Comparison of ENCODE assay signal across 16 cellular contexts in genomic region chr15:90465930-90466567, GRCh38.
DNase-seq lines count a peak whose midpoint lies in the region; ATAC-seq and TF ChIP-seq lines count a peak whose summit lies in the region.
"Had no signal": no experiment of that assay in that cellular context is flagged by ENCODE, and none has a peak within 500 bp of the region (broad histone marks: within the 10 kb centered on the region; RNA-seq: fewer than 3 reads in every experiment).

No MANE protein-coding gene starts in this region.

- H2AFZ ChIP-seq in mesenchymal stem cell (ENCODE audit: low read depth, low read length) = no peak overlapping the region

- H3K9ac ChIP-seq in mesenchymal stem cell (ENCODE audit: low read length) = peak overlapping the region; percentile 27

- no peak overlapping the region for H4K8ac ChIP-seq in mesenchymal stem cell (ENCODE audit: low read length)

- H2AK5ac ChIP-seq in mesenchymal stem cell (ENCODE audit: low read length, severe bottlenecking) = peak overlapping the region; percentile 71

- no peak overlapping the region for H3K23ac ChIP-seq in mesenchymal stem cell (ENCODE audit: low read length in 2 of 2)

- peaks cover 3 to 91% (median 27%) of the 10 kb centered on the region in 3 donors for H3K36me3 Mint-ChIP-seq in CD8-positive, alpha-beta memory T cell

- no peak overlapping the region for H3K4me3 ChIP-seq in left ventricle myocardium inferior
- H3K4me3 ChIP-seq in choroid plexus epithelial cell (ENCODE audit: low read depth, low read length) = no peak overlapping the region
- no peak overlapping the region for H3K4me3 ChIP-seq in mesenchymal stem cell (ENCODE audit: insufficient read depth in 1 of 2, low read depth in 1 of 2, low read length in 2 of 2)
- H3K4me3 ChIP-seq in CD8-positive, alpha-beta memory T cell (ENCODE audit: low read length) = no peak overlapping the region
- H3K4me3 ChIP-seq: skin epidermis, testis had no signal

- no peak overlapping the region for H2BK12ac ChIP-seq in mesenchymal stem cell (ENCODE audit: low read length in 2 of 2)

- H3K27ac Mint-ChIP-seq in CD8-positive, alpha-beta memory T cell = peak overlapping the region in 3 of 8 donors; percentile 12 to 25 (median 15)
- H3K27ac Mint-ChIP-seq: WTC11 had no signal

- peaks cover 35% of the 10 kb centered on the region for H3K36me3 ChIP-seq in left ventricle myocardium inferior
- peaks cover 13 to 54% of the 10 kb centered on the region in 2 experiments for H3K36me3 ChIP-seq in mesenchymal stem cell (ENCODE audit: control insufficient read depth in 1 of 2, insufficient read depth in 2 of 2, low read depth in 1 of 2, low read length in 2 of 2)
- H3K36me3 ChIP-seq in CD8-positive, alpha-beta memory T cell (ENCODE audit: insufficient read depth, low read length) = peaks cover 29% of the 10 kb centered on the region

- no peak overlapping the region for H3K4me3 Mint-ChIP-seq in CD8-positive, alpha-beta memory T cell
- H3K4me3 Mint-ChIP-seq: activated naive CD8-positive, alpha-beta T cell treated with anti-CD3 and anti-CD28 coated beads, Interleukin-2, amount 50 U/mL, for 24 hours; WTC11 had no signal

- no peaks in the 10 kb centered on the region for H3K27me3 Mint-ChIP-seq in CD8-positive, alpha-beta memory T cell
- H3K27me3 Mint-ChIP-seq: activated naive CD8-positive, alpha-beta T cell treated with anti-CD3 and anti-CD28 coated beads, Interleukin-2, amount 50 U/mL, for 24 hours had no signal

- H3K9me3 ChIP-seq in left ventricle myocardium inferior (replicated peaks) (no peaks in the 10 kb centered on the region), mesenchymal stem cell (ENCODE audit: control insufficient read depth, low read length) (no peaks in the 10 kb centered on the region)
- H3K9me3 ChIP-seq in CD8-positive, alpha-beta memory T cell (ENCODE audit: low read length) = no peaks in the 10 kb centered on the region
- H3K9me3 ChIP-seq: testis had no signal

- POLR2A ChIA-PET in CD8-positive, alpha-beta memory T cell (lab: Charles Lee) = interaction anchor here (0.6 kb wide), 3 partner anchors 77 to 287 kb away, joined by 3 to 6 read pairs (median 3); no protein-coding TSS in a partner anchor

- TF ChIP-seq CTCF in left ventricle myocardium inferior (IDR thresholded peaks at IDR 0.05; ENCODE audit: borderline replicate concordance) (no peak), choroid plexus epithelial cell (conservative IDR thresholded peaks at IDR 0.05; ENCODE audit: low read depth, low read length) (no peak)

- H2BK120ac ChIP-seq in mesenchymal stem cell (ENCODE audit: low read depth, low read length) = no peak overlapping the region

- H3K4me1 ChIP-seq in left ventricle myocardium inferior (peaks cover 53% of the 10 kb centered on the region), mesenchymal stem cell (ENCODE audit: control insufficient read depth, insufficient read depth, low read depth, low read length) (peaks cover 7% of the 10 kb centered on the region)
- H3K4me1 ChIP-seq in CD8-positive, alpha-beta memory T cell (ENCODE audit: insufficient read depth, low read length) = no peaks in the 10 kb centered on the region

- peaks cover 30% of the 10 kb centered on the region for H3K79me1 ChIP-seq in mesenchymal stem cell (replicated peaks; ENCODE audit: low read length, poor library complexity, severe bottlenecking)

- no peak overlapping the region for H2BK15ac ChIP-seq in mesenchymal stem cell (ENCODE audit: low read depth, poor library complexity, severe bottlenecking)

- no peak overlapping the region for H3K18ac ChIP-seq in mesenchymal stem cell (ENCODE audit: low read depth in 1 of 2, low read length in 2 of 2)

- H4K91ac ChIP-seq in mesenchymal stem cell (ENCODE audit: low read length) = no peak overlapping the region

- H3K27me3 ChIP-seq in left ventricle myocardium inferior (ENCODE audit: low read depth) (no peaks in the 10 kb centered on the region), mesenchymal stem cell (ENCODE audit: control insufficient read depth in 1 of 2, insufficient read depth in 1 of 2, low read length in 2 of 2) (no peaks in the 10 kb centered on the region)
- no peaks in the 10 kb centered on the region for H3K27me3 ChIP-seq in CD8-positive, alpha-beta memory T cell (ENCODE audit: insufficient read depth, low read length, poor library complexity, severe bottlenecking)
- H3K27me3 ChIP-seq: testis had no signal

- no peak overlapping the region for H3K4me2 ChIP-seq in mesenchymal stem cell (ENCODE audit: low read length, poor library complexity, severe bottlenecking)

- no peak overlapping the region for H3K14ac ChIP-seq in mesenchymal stem cell (ENCODE audit: low read length in 2 of 2)

- CTCF ChIA-PET in CD8-positive, alpha-beta memory T cell (lab: Charles Lee) = interaction anchor here (1.2 to 3.4 kb wide), 3 partner anchors 16 to 146 kb away, joined by 7 to 11 read pairs (median 9); no protein-coding TSS in a partner anchor

- peaks cover 27 to 35% (median 29%) of the 10 kb centered on the region in 3 donors for H3K4me1 Mint-ChIP-seq in CD8-positive, alpha-beta memory T cell

- ATAC-seq in HG03469 (IDR thresholded peaks at IDR 0.05; ENCODE audit: unreplicated experiment) (no peak), HG03432 (IDR thresholded peaks at IDR 0.05; ENCODE audit: unreplicated experiment) (no peak), GM18511 (IDR thresholded peaks at IDR 0.05; ENCODE audit: unreplicated experiment) (no peak)
- ATAC-seq: WTC11 had no signal

- 99% methylated on average over 3 of the region's 3 CpGs for WGBS in mesenchymal stem cell

- H3K27ac ChIP-seq in left ventricle myocardium inferior (replicated peaks) (peak overlapping the region; percentile 90), mesenchymal stem cell (ENCODE audit: low read length, poor library complexity, severe bottlenecking) (peak overlapping the region; percentile 38)
- H3K27ac ChIP-seq in CD8-positive, alpha-beta memory T cell (ENCODE audit: low read depth, low read length) = no peak overlapping the region
- H3K27ac ChIP-seq: testis had no signal

- intact Hi-C loops in left ventricle myocardium inferior (cut with micrococcal nuclease) = no loop called here
- intact Hi-C loops in cardiac septum (cut with DNase I) = no loop called here

- DNase-seq in left ventricle myocardium inferior (no peak), cardiac septum (ENCODE audit: low spot score) (no peak), choroid plexus epithelial cell (ENCODE audit: low read depth) (peak; percentile 63), mesenchymal stem cell (no peak)
- DNase-seq in CD8-positive, alpha-beta memory T cell = no peak
- DNase-seq: activated naive CD8-positive, alpha-beta T cell treated with anti-CD3 and anti-CD28 coated beads, Interleukin-2, amount 50 U/mL, for 24 hours; DMS 273 treated with DMSO at 0.1 percent for 48 hours; left colon; NCI-H1105; NCI-H226; testis had no signal

- H3K9me3 Mint-ChIP-seq in CD8-positive, alpha-beta memory T cell = no peaks in the 10 kb centered on the region
- H3K9me3 Mint-ChIP-seq: activated naive CD8-positive, alpha-beta T cell treated with anti-CD3 and anti-CD28 coated beads, Interleukin-2, amount 50 U/mL, for 24 hours; WTC11 had no signal

- H3K4ac ChIP-seq in mesenchymal stem cell (ENCODE audit: low read depth in 1 of 2, low read length in 2 of 2) = no peak overlapping the region

- H2BK5ac ChIP-seq in mesenchymal stem cell (ENCODE audit: low read depth, low read length, poor library complexity, severe bottlenecking) = no peak overlapping the region
